8 cellular contexts compared by ENCODE assay signal in genomic region chr10:61899997-61900828, GRCh38. TPM values are rescaled to one million over a fixed set of nuclear protein-coding genes. Genes with fewer than 3 reads are reported as not detected.
A peak's percentile ranks its signal among the peaks of the same experiment; 100 is the strongest.
DNase-seq lines count a peak whose midpoint lies in the region; ATAC-seq lines count a peak whose summit lies in the region.

No MANE protein-coding gene starts in this region.

- WGBS in esophagus, 2 donors, result 1% methylated on average over 25 of the region's 25 CpGs
- WGBS in thymus, result under 1% methylated on average over 25 of the region's 25 CpGs

- peak; percentile 31 to 73 (median 54) for DNase-seq in CD8-positive, alpha-beta memory T cell
- peak; percentile 76 for DNase-seq in NCI-H774 (lab: John Stamatoyannopoulos, UW)
- peak; percentile 45 for DNase-seq in activated T-cell treated with anti-CD3 and anti-CD28 coated beads for 48 hours (ENCODE audit: low read depth)

- H3K27ac ChIP-seq in CD8-positive, alpha-beta memory T cell (ENCODE audit: low read depth, low read length), result peak overlapping the region; percentile 91
- peak overlapping the region; percentile 64 to 86 for H3K27ac ChIP-seq in esophagus (ENCODE audit: low read depth in 2 of 2, low read length in 1 of 2)
- peak overlapping the region; percentile 96 for H3K27ac ChIP-seq in thymus (ENCODE audit: low read depth)

- peaks cover 0 to 4% of the 10 kb centered on the region in 2 donors for H3K27me3 Mint-ChIP-seq in CD8-positive, alpha-beta memory T cell

- H3K27me3 ChIP-seq in CD8-positive, alpha-beta memory T cell (ENCODE audit: insufficient read depth, low read length, poor library complexity, severe bottlenecking), result no peaks in the 10 kb centered on the region
- H3K27me3 ChIP-seq in esophagus (ENCODE audit: control insufficient read depth in 1 of 2, insufficient read depth in 2 of 2, low read length in 2 of 2) (no peaks in the 10 kb centered on the region), mucosa of stomach (ENCODE audit: control insufficient read depth, insufficient read depth, low read length) (no peaks in the 10 kb centered on the region), thymus (ENCODE audit: control insufficient read depth, insufficient read depth) (no peaks in the 10 kb centered on the region)

- peak overlapping the region; percentile 98 for H3K4me3 ChIP-seq in CD8-positive, alpha-beta memory T cell (ENCODE audit: low read length)
- H3K4me3 ChIP-seq in esophagus (ENCODE audit: low read depth in 1 of 2, low read length in 2 of 2), result peak overlapping the region; percentile 38 to 65
- peak overlapping the region; percentile 31 for H3K4me3 ChIP-seq in mucosa of stomach (ENCODE audit: low read length)
- peak overlapping the region; percentile 91 for H3K4me3 ChIP-seq in thymus (ENCODE audit: low read length)

- ATAC-seq in GM19397 (IDR thresholded peaks at IDR 0.05; ENCODE audit: unreplicated experiment) (peak; percentile 43), HG03442 (IDR thresholded peaks at IDR 0.05; ENCODE audit: unreplicated experiment) (peak; percentile 24)

- peaks cover 43 to 56% (median 51%) of the 10 kb centered on the region in 3 donors for H3K4me1 Mint-ChIP-seq in CD8-positive, alpha-beta memory T cell

- peak overlapping the region; percentile 88 to 93 (median 91) for H3K4me3 Mint-ChIP-seq in CD8-positive, alpha-beta memory T cell

- peak overlapping the region; percentile 82 to 99 (median 94) for H3K27ac Mint-ChIP-seq in CD8-positive, alpha-beta memory T cell

- H3K4me1 ChIP-seq in CD8-positive, alpha-beta memory T cell (ENCODE audit: insufficient read depth, low read length), result peaks cover 43% of the 10 kb centered on the region
- H3K4me1 ChIP-seq in esophagus (ENCODE audit: control insufficient read depth in 2 of 2, insufficient read depth in 2 of 2, low read length in 1 of 2), result peaks cover 3 to 5% of the 10 kb centered on the region in 2 donors
- H3K4me1 ChIP-seq in mucosa of stomach (ENCODE audit: control insufficient read depth, insufficient read depth, low read length), result peaks cover 30% of the 10 kb centered on the region
- H3K4me1 ChIP-seq in thymus (ENCODE audit: control insufficient read depth, insufficient read depth, low read length), result peaks cover 5% of the 10 kb centered on the region

- POLR2A ChIA-PET in CD8-positive, alpha-beta memory T cell (lab: Charles Lee), result interaction anchor here (0.7 to 2.3 kb wide), 8 partner anchors 40 to 345 kb away, joined by 3 to 8 read pairs (median 4); no protein-coding TSS in a partner anchor

- no peaks in the 10 kb centered on the region for H3K9me3 ChIP-seq in CD8-positive, alpha-beta memory T cell (ENCODE audit: low read length)
- H3K9me3 ChIP-seq in esophagus (ENCODE audit: control insufficient read depth in 2 of 2, insufficient read depth in 1 of 2, low read depth in 1 of 2, low read length in 1 of 2) (no peaks in the 10 kb centered on the region), mucosa of stomach (ENCODE audit: control insufficient read depth, low read length) (no peaks in the 10 kb centered on the region), thymus (ENCODE audit: control insufficient read depth) (no peaks in the 10 kb centered on the region)

- H3K9me3 Mint-ChIP-seq in CD8-positive, alpha-beta memory T cell, result no peaks in the 10 kb centered on the region

- H3K36me3 Mint-ChIP-seq in CD8-positive, alpha-beta memory T cell, result peaks cover 0 to 28% (median 0%) of the 10 kb centered on the region in 3 donors

- H3K9ac ChIP-seq in mucosa of stomach (ENCODE audit: low read length), result peak overlapping the region; percentile 94

- H3K36me3 ChIP-seq in CD8-positive, alpha-beta memory T cell (ENCODE audit: insufficient read depth, low read length), result no peaks in the 10 kb centered on the region
- H3K36me3 ChIP-seq in esophagus (ENCODE audit: control insufficient read depth in 2 of 2, insufficient read depth in 2 of 2, low read length in 1 of 2), result no peaks in the 10 kb centered on the region
- no peaks in the 10 kb centered on the region for H3K36me3 ChIP-seq in mucosa of stomach (ENCODE audit: control insufficient read depth, insufficient read depth, low read length)
- H3K36me3 ChIP-seq in thymus (ENCODE audit: control insufficient read depth, insufficient read depth), result no peaks in the 10 kb centered on the region

- CTCF ChIA-PET in CD8-positive, alpha-beta memory T cell (lab: Charles Lee), result interaction anchor here (0.8 to 7.4 kb wide), 10 partner anchors 10 to 365 kb away, joined by 3 to 47 read pairs (median 3); no protein-coding TSS in a partner anchor

RNA-seq across cellular contexts. Expression of gene ARID5B, which starts 1.3 kb away (rescaled TPM):
- 10 to 100 TPM; 37.1 to 38.4 TPM for total RNA-seq in CD8-positive, alpha-beta memory T cell
- 48.7 TPM for polyA plus RNA-seq in CD8-positive, alpha-beta memory T cell
- 1 to 10 TPM; 6.7 to 7.7 TPM for polyA plus RNA-seq in esophagus
- 11.3 TPM for polyA plus RNA-seq in thymus

Comparison
In these comparisons a context has a peak if more than half of its experiments do, and no peak if none do; other contexts are left out.
1. Peak in every context shown above with its lines: DNase-seq, ATAC-seq, H3K4me3 ChIP-seq and H3K27ac ChIP-seq.
2. H3K4me3 ChIP-seq: peak in every context shown above with its lines; median percentile 98 in CD8-positive, alpha-beta memory T cell; 91 in thymus; 52 in esophagus; 31 in mucosa of stomach.